ENCODE assay signal across 8 cellular contexts in genomic region chr9:76395381-76395780, GRCh38. TPM values are rescaled to one million over a fixed set of nuclear protein-coding genes. Genes with fewer than 3 reads are reported as not detected.
DNase-seq lines count a peak whose midpoint lies in the region; ATAC-seq and TF ChIP-seq lines count a peak whose summit lies in the region.

No MANE protein-coding gene starts in this region.

- peaks cover 16 to 30% (median 20%) of the 10 kb centered on the region in 10 experiments for H3K4me1 ChIP-seq in BLaER1 treated with 17β-estradiol and CSF1 and Interleukin-3, amounts not matched to agents 10 nM and 100 nM
- H3K4me1 ChIP-seq in colonic mucosa: peaks cover 3% of the 10 kb centered on the region

- peak overlapping the region; percentile 90 to 97 (median 95) for H3K9ac ChIP-seq in BLaER1 treated with 17β-estradiol and CSF1 and Interleukin-3, amounts not matched to agents 10 nM and 100 nM
- peak overlapping the region; percentile 6 to 79 for H3K9ac ChIP-seq in colonic mucosa (ENCODE audit: low read depth in 2 of 2, low read length in 2 of 2)
- peak overlapping the region; percentile 88 for H3K9ac ChIP-seq in neural cell (ENCODE audit: low read length)

- peaks cover 14% of the 10 kb centered on the region for H3K79me2 ChIP-seq in neural cell (replicated peaks; ENCODE audit: insufficient read depth, low read length)

- DNase-seq in LNCaP clone FGC (ENCODE audit: low read depth) (no peak), colonic mucosa (no peak), NCI-H69 (lab: John Stamatoyannopoulos, UW) (no peak), superior temporal gyrus (ENCODE audit: extremely low spot score) (no peak), DMS79 treated with DMSO at 0.1 percent for 48 hours (lab: John Stamatoyannopoulos, UW) (no peak)

- no peak for TF ChIP-seq RAD21 in neural cell (conservative IDR thresholded peaks at IDR 0.05)

- peak overlapping the region; percentile 82 to 99 (median 97) for H3K4me3 ChIP-seq in BLaER1 treated with 17β-estradiol and CSF1 and Interleukin-3, amounts not matched to agents 10 nM and 100 nM
- H3K4me3 ChIP-seq in LNCaP clone FGC (ENCODE audit: low read depth, low read length) (peak overlapping the region; percentile 63), colonic mucosa (peak overlapping the region; percentile 78), neural cell (ENCODE audit: low read length) (peak overlapping the region; percentile 100)

- no peak for ATAC-seq in GM21737 (IDR thresholded peaks at IDR 0.05; ENCODE audit: unreplicated experiment)

- H3K27me3 ChIP-seq in BLaER1 treated with 17β-estradiol and CSF1 and Interleukin-3, amounts not matched to agents 10 nM and 100 nM: no peaks in the 10 kb centered on the region
- H3K27me3 ChIP-seq in colonic mucosa (no peaks in the 10 kb centered on the region), neural cell (ENCODE audit: insufficient read depth, low read depth, low read length) (no peaks in the 10 kb centered on the region)

- peak overlapping the region; percentile 93 for H2AFZ ChIP-seq in neural cell (ENCODE audit: low read depth, low read length)

- H4K20me1 ChIP-seq in BLaER1 treated with 17β-estradiol and CSF1 and Interleukin-3, amounts not matched to agents 10 nM and 100 nM: no peaks in the 10 kb centered on the region; a peak in 1 of 22 replicates
- no peaks in the 10 kb centered on the region for H4K20me1 ChIP-seq in neural cell (ENCODE audit: insufficient read depth)

- peak overlapping the region; percentile 82 to 98 (median 91); a peak in 19 of 22 replicates for H3K27ac ChIP-seq in BLaER1 treated with 17β-estradiol and CSF1 and Interleukin-3, amounts not matched to agents 10 nM and 100 nM
- peak overlapping the region; percentile 92 for H3K27ac ChIP-seq in colonic mucosa
- peak overlapping the region; percentile 91 for H3K27ac ChIP-seq in neural cell (ENCODE audit: low read length)

- H3K9me3 ChIP-seq in BLaER1 treated with 17β-estradiol and CSF1 and Interleukin-3, amounts not matched to agents 10 nM and 100 nM (replicated peaks in 1 of 11): peaks cover 0 to 15% (median 11%) of the 10 kb centered on the region in 11 experiments; a peak in 17 of 22 replicates
- H3K9me3 ChIP-seq in colonic mucosa (no peaks in the 10 kb centered on the region), neural cell (ENCODE audit: low read length) (no peaks in the 10 kb centered on the region)

- intact Hi-C loops in colonic mucosa (cut with DNase I): no loop called here

- TF ChIP-seq EP300 in neural cell (conservative IDR thresholded peaks at IDR 0.05; ENCODE audit: poor library complexity, severe bottlenecking): no peak

- H3F3A ChIP-seq in neural cell (ENCODE audit: insufficient read depth, low read length, poor library complexity, severe bottlenecking): peaks cover 17% of the 10 kb centered on the region

- TF ChIP-seq CTCF in LNCaP clone FGC (IDR thresholded peaks at IDR 0.05; ENCODE audit: control insufficient read depth, extremely low read depth, insufficient read depth) (no peak), colonic mucosa (IDR thresholded peaks at IDR 0.05) (no peak), neural cell (IDR thresholded peaks at IDR 0.05; ENCODE audit: poor library complexity, severe bottlenecking) (no peak)

- peaks cover 7 to 24% (median 20%) of the 10 kb centered on the region in 11 experiments; a peak in 20 of 22 replicates for H3K36me3 ChIP-seq in BLaER1 treated with 17β-estradiol and CSF1 and Interleukin-3, amounts not matched to agents 10 nM and 100 nM
- H3K36me3 ChIP-seq in colonic mucosa: no peaks in the 10 kb centered on the region
- H3K36me3 ChIP-seq in neural cell (ENCODE audit: insufficient read depth, low read length): no peaks in the 10 kb centered on the region

- peak overlapping the region; percentile 66 to 95 (median 89) for H3K4me2 ChIP-seq in BLaER1 treated with 17β-estradiol and CSF1 and Interleukin-3, amounts not matched to agents 10 nM and 100 nM
- peak overlapping the region; percentile 85 for H3K4me2 ChIP-seq in neural cell (ENCODE audit: low read length)

- H3K9me2 ChIP-seq in neural cell (ENCODE audit: insufficient read depth, low read length): no peaks in the 10 kb centered on the region

TF ChIP-seq in neural cell, 6 proteins besides CTCF, POLR2A, EP300 and RAD21:
- TF ChIP-seq MXI1 (conservative IDR thresholded peaks at IDR 0.05; ENCODE audit: poor library complexity, severe bottlenecking): no peak

RNA-seq across cellular contexts. Expression of gene RFK, which starts 1.2 kb away (rescaled TPM):
- total RNA-seq in colonic mucosa: 10 to 100 TPM; 28.1 to 59.4 TPM
- 94.6 and 131 TPM in 2 replicates for polyA plus RNA-seq in neural cell
- 90.1 and 98.2 TPM in 2 replicates for polyA minus RNA-seq in neural cell

Comparison
In these comparisons a context has a peak if more than half of its experiments do, and no peak if none do; other contexts are left out.
1. H3K9ac ChIP-seq: peak in every context shown above with its lines; median percentile 95 in BLaER1 treated with 17β-estradiol and CSF1 and Interleukin-3, amounts not matched to agents 10 nM and 100 nM; 88 in neural cell; 42 in colonic mucosa.